In genomic region chr1:2020310-2020655, GRCh38 we compare ENCODE assay signal across 17 cellular contexts. TPM values are rescaled to one million over a fixed set of nuclear protein-coding genes. Genes with fewer than 3 reads are reported as not detected.
A peak's percentile ranks its signal among the peaks of the same experiment; 100 is the strongest.
DNase-seq lines count a peak whose midpoint lies in the region; ATAC-seq and TF ChIP-seq lines count a peak whose summit lies in the region.
"Had no signal": no experiment of that assay in that cellular context is flagged by ENCODE, and none has a peak within 500 bp of the region (broad histone marks: within the 10 kb centered on the region; RNA-seq: fewer than 3 reads in every experiment).

No MANE protein-coding gene starts in this region.

- no peaks in the 10 kb centered on the region for H3K9me3 Mint-ChIP-seq in glutamatergic neuron (ENCODE audit: unreplicated experiment)

- WGBS in psoas muscle, 3 donors, result 63 to 67% (median 67%) methylated on average over 11 of the region's 11 CpGs

- H3K27ac Mint-ChIP-seq in glutamatergic neuron (ENCODE audit: unreplicated experiment), result no peak overlapping the region
- H3K27ac Mint-ChIP-seq: CD8-positive, alpha-beta memory T cell had no signal

- H3K4me1 Mint-ChIP-seq in glutamatergic neuron (ENCODE audit: low read depth, unreplicated experiment), result peaks cover 2% of the 10 kb centered on the region

- H2AFZ ChIP-seq in HCT116 (ENCODE audit: low read depth, low read length, poor library complexity, severe bottlenecking), result no peak overlapping the region

- CTCF ChIA-PET in HCT116 (lab: Charles Lee), result interaction anchor here (1.0 kb wide), 1 partner anchor 24 kb away, joined by 3 read pairs; no protein-coding TSS in a partner anchor

- DNase-seq in left ventricle myocardium inferior (no peak), cardiac septum (ENCODE audit: low spot score) (no peak), HCT116 (ENCODE audit: low read depth, low spot score) (no peak), glutamatergic neuron (no peak), psoas muscle (no peak), HAP-1 (ENCODE audit: low spot score in 2 of 2) (no peak), NCI-H82 treated with DMSO at 0.1 percent for 48 hours (lab: John Stamatoyannopoulos, UW; ENCODE audit: unreplicated experiment) (no peak)
- DNase-seq in stimulated activated CD8-positive, alpha-beta memory T cell treated with anti-CD3 and anti-CD28 coated beads, Interleukin-4, amount 100 ng/mL, for 48 hours, result no peak
- DNase-seq: 8988T; BE2C; Caco-2; CD8-positive, alpha-beta memory T cell; DND-41; GF-D8; HCEC 1CT had no signal

- H4K20me1 ChIP-seq in HCT116 (ENCODE audit: insufficient read depth), result no peaks in the 10 kb centered on the region

- H3K9ac ChIP-seq in HCT116 (ENCODE audit: low read length), result no peak overlapping the region

- ATAC-seq in HCT116, result no peak
- ATAC-seq in psoas muscle, result no peak
- ATAC-seq: K562 had no signal

- H3K4me2 ChIP-seq in HCT116 (ENCODE audit: low read length), result peak overlapping the region; percentile 67; the same call in 1 of the 2 replicates

- H3K27me3 ChIP-seq in left ventricle myocardium inferior (ENCODE audit: low read depth) (peaks cover 93% of the 10 kb centered on the region), HCT116 (ENCODE audit: insufficient read depth, low read length) (no peaks in the 10 kb centered on the region), psoas muscle (ENCODE audit: insufficient read depth in 3 of 3, low read length in 2 of 3) (peaks cover 0 to 84% (median 33%) of the 10 kb centered on the region in 3 donors), HAP-1 (ENCODE audit: low read depth) (peaks cover 23% of the 10 kb centered on the region)

- H3K36me3 Mint-ChIP-seq in glutamatergic neuron (ENCODE audit: unreplicated experiment), result no peaks in the 10 kb centered on the region
- H3K36me3 Mint-ChIP-seq: CD8-positive, alpha-beta memory T cell had no signal

- no TSS peak for BruUV-seq in HCT116 (replicated peaks; lab: Mats Ljungman, UMichigan)

- H3K36me3 ChIP-seq in left ventricle myocardium inferior (no peaks in the 10 kb centered on the region), HCT116 (ENCODE audit: control insufficient read depth in 1 of 2, insufficient read depth in 2 of 2, low read length in 2 of 2) (no peaks in the 10 kb centered on the region), psoas muscle (ENCODE audit: insufficient read depth in 1 of 2, low read depth in 1 of 2) (no peaks in the 10 kb centered on the region), HAP-1 (replicated peaks) (no peaks in the 10 kb centered on the region)
- H3K36me3 ChIP-seq: BE2C had no signal

- peaks cover 18% of the 10 kb centered on the region for H3K4me1 ChIP-seq in left ventricle myocardium inferior
- H3K4me1 ChIP-seq in HCT116 (ENCODE audit: control insufficient read depth in 1 of 2, insufficient read depth in 2 of 2, low read length in 2 of 2), result peaks cover 3 to 16% of the 10 kb centered on the region in 2 experiments; a peak in 3 of 4 replicates
- no peaks in the 10 kb centered on the region for H3K4me1 ChIP-seq in psoas muscle
- H3K4me1 ChIP-seq in HAP-1, result peaks cover 2% of the 10 kb centered on the region; the same call in 1 of the 2 replicates
- H3K4me1 ChIP-seq: BE2C, Caco-2 had no signal

- H3K4me3 Mint-ChIP-seq in glutamatergic neuron (ENCODE audit: unreplicated experiment), result peak overlapping the region; percentile 49

- no peak overlapping the region for H3K27ac ChIP-seq in left ventricle myocardium inferior (replicated peaks)
- no peak overlapping the region for H3K27ac ChIP-seq in HCT116 (ENCODE audit: low read depth, low read length)
- no peak overlapping the region for H3K27ac ChIP-seq in psoas muscle
- H3K27ac ChIP-seq: HL-60 had no signal

- no peaks in the 10 kb centered on the region for H3K79me2 ChIP-seq in HCT116 (ENCODE audit: insufficient read depth, low read length)

- no peak for TF ChIP-seq POLR2A in HCT116 (IDR thresholded peaks at IDR 0.05; ENCODE audit: borderline replicate concordance, extremely low read depth, insufficient read depth, insufficient read length)

- no peaks in the 10 kb centered on the region for H3K9me2 ChIP-seq in HCT116 (ENCODE audit: insufficient read depth)

- RAD21 ChIA-PET in HCT116 (lab: Charles Lee; ENCODE audit: low non-redundant PET in 1 of 2, low total read pairs in 2 of 2, uncharacterized antibody in 2 of 2, unreplicated experiment in 2 of 2), result no interaction called here

- POLR2A ChIA-PET in HCT116 (lab: Charles Lee), result no interaction called here

- in situ Hi-C loops in HAP-1 (cut with MboI; ENCODE audit: low sequenced_read_pairs), result no loop called here

- TF ChIP-seq RAD21 in HCT116 (IDR thresholded peaks at IDR 0.05; ENCODE audit: low read depth), result no peak

- intact Hi-C loops in left ventricle myocardium inferior (cut with micrococcal nuclease), result no loop called here
- intact Hi-C loops in cardiac septum (cut with DNase I), result no loop called here
- intact Hi-C loops in HCT116 (cut with micrococcal nuclease), result no loop called here
- intact Hi-C loops in psoas muscle (cut with DNase I), result no loop called here

- TF ChIP-seq CTCF in left ventricle myocardium inferior (IDR thresholded peaks at IDR 0.05; ENCODE audit: borderline replicate concordance) (no peak), HCT116 (IDR thresholded peaks at IDR 0.05 in 2 of 3, conservative IDR thresholded peaks at IDR 0.05 in 1 of 3; ENCODE audit: borderline replicate concordance in 1 of 3, insufficient read depth in 1 of 3, low read depth in 2 of 3, low read length in 2 of 3) (no peak), glutamatergic neuron (IDR thresholded peaks at IDR 0.05; ENCODE audit: partially characterized antibody, unreplicated experiment) (no peak), psoas muscle (IDR thresholded peaks at IDR 0.05) (no peak)

- peaks cover 14% of the 10 kb centered on the region for H3K27me3 Mint-ChIP-seq in glutamatergic neuron (ENCODE audit: unreplicated experiment)

- H3K9me3 ChIP-seq in left ventricle myocardium inferior (replicated peaks) (no peaks in the 10 kb centered on the region), HCT116 (ENCODE audit: control insufficient read depth in 1 of 2, insufficient read depth in 1 of 2, low read depth in 1 of 2, low read length in 2 of 2) (no peaks in the 10 kb centered on the region), psoas muscle (no peaks in the 10 kb centered on the region), HAP-1 (no peaks in the 10 kb centered on the region)
- H3K9me3 ChIP-seq: BE2C, Caco-2 had no signal

- H3K4me3 ChIP-seq in left ventricle myocardium inferior (peak overlapping the region; percentile 55), HCT116 (replicated peaks in 1 of 2; ENCODE audit: low read depth in 1 of 2, low read length in 2 of 2) (no peak overlapping the region), psoas muscle (no peak overlapping the region), HAP-1 (no peak overlapping the region)
- H3K4me3 ChIP-seq: K562 had no signal

TF ChIP-seq in HCT116, 20 proteins besides CTCF, POLR2A, EP300 and RAD21 (continues in another document):
- no peak for TF ChIP-seq EGR1 (IDR thresholded peaks at IDR 0.05; ENCODE audit: low read depth)
- no peak for TF ChIP-seq CBX3 (IDR thresholded peaks at IDR 0.05; ENCODE audit: low read depth)
- TF ChIP-seq, protein P1, sequence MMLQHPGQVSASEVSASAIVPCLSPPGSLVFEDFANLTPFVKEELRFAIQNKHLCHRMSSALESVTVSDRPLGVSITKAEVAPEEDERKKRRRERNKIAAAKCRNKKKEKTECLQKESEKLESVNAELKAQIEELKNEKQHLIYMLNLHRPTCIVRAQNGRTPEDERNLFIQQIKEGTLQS (IDR thresholded peaks at IDR 0.05), result no peak
- no peak for TF ChIP-seq SP1 (IDR thresholded peaks at IDR 0.05; ENCODE audit: low read depth)
- no peak for TF ChIP-seq ELF1 (IDR thresholded peaks at IDR 0.05; ENCODE audit: borderline replicate concordance, low read depth)
- TF ChIP-seq ZNF274 (IDR thresholded peaks at IDR 0.05; ENCODE audit: low read depth, low read length), result no peak
- TF ChIP-seq ZFX (IDR thresholded peaks at IDR 0.05), result no peak
- TF ChIP-seq EZH2phosphoT487 (IDR thresholded peaks at IDR 0.05; ENCODE audit: borderline replicate concordance), result no peak
- no peak for TF ChIP-seq POLR2AphosphoS5 (IDR thresholded peaks at IDR 0.05; ENCODE audit: low read depth, low read length)
- no peak for TF ChIP-seq SRF (IDR thresholded peaks at IDR 0.05; ENCODE audit: low read depth)
- no peak for TF ChIP-seq YY1 (IDR thresholded peaks at IDR 0.05; ENCODE audit: extremely low read depth, insufficient replicate concordance, low read depth, low read length)
- no peak for TF ChIP-seq SIN3A (IDR thresholded peaks at IDR 0.05; ENCODE audit: low read depth)

RNA-seq across cellular contexts. Expression of gene GABRD, which starts 1.1 kb away (rescaled TPM):
- 0.41 TPM for total RNA-seq in left ventricle myocardium inferior
- 1.1 TPM for total RNA-seq in cardiac septum
- 15.6 TPM for total RNA-seq in HCT116 (2021; ENCODE audit: unreplicated experiment)
- 21.8 and 30.5 TPM in 2 replicates for polyA plus RNA-seq in HCT116 (2012)
- total RNA-seq in glutamatergic neuron (ENCODE audit: unreplicated experiment), result 2.5 TPM
- total RNA-seq in psoas muscle, result under 1 TPM in 2 of 4 donors, not detected in 2; 0.24 to 0.47 TPM
- under 1 TPM in 2 of 3 donors, not detected in 1; 0.05 to 0.66 TPM for polyA plus RNA-seq in psoas muscle
- total RNA-seq: CD8-positive, alpha-beta memory T cell had no signal
- polyA plus RNA-seq: CD8-positive, alpha-beta memory T cell; K562 had no signal

RNA-seq across cellular contexts. Expression of gene CFAP74, which starts 16.7 kb away (rescaled TPM):
- total RNA-seq in left ventricle myocardium inferior (not detected), cardiac septum (not detected), HCT116 (2021; ENCODE audit: unreplicated experiment) (4.9 TPM), glutamatergic neuron (ENCODE audit: unreplicated experiment) (not detected), psoas muscle (not detected)
- 2.9 and 3.3 TPM in 2 replicates for polyA plus RNA-seq in HCT116 (2012)
- polyA plus RNA-seq in psoas muscle, result under 1 TPM in 2 of 3 donors, not detected in 1; 0.01 to 0.05 TPM
- total RNA-seq: Caco-2; CD8-positive, alpha-beta memory T cell had no signal
- polyA plus RNA-seq: CD8-positive, alpha-beta memory T cell had no signal

RNA-seq across cellular contexts. Expression of gene PRKCZ, which starts 29.9 kb away (rescaled TPM):
- 19.1 TPM for total RNA-seq in left ventricle myocardium inferior
- 13.9 TPM for total RNA-seq in cardiac septum
- total RNA-seq in HCT116 (2021; ENCODE audit: unreplicated experiment), result 46.8 TPM
- 40.1 and 45.4 TPM in 2 replicates for polyA plus RNA-seq in HCT116 (2012)
- total RNA-seq in glutamatergic neuron (ENCODE audit: unreplicated experiment), result 120 TPM
- 1 to 10 TPM in 1 of 4 donors, under 1 TPM in 2, not detected in 1; 0.44 to 2.3 (median 0.53) TPM for total RNA-seq in psoas muscle
- polyA plus RNA-seq in psoas muscle, result under 1 TPM; 0.07 to 0.40 (median 0.17) TPM
